ENCODE assay signal across 34 cellular contexts in the genomic region with DNA sequence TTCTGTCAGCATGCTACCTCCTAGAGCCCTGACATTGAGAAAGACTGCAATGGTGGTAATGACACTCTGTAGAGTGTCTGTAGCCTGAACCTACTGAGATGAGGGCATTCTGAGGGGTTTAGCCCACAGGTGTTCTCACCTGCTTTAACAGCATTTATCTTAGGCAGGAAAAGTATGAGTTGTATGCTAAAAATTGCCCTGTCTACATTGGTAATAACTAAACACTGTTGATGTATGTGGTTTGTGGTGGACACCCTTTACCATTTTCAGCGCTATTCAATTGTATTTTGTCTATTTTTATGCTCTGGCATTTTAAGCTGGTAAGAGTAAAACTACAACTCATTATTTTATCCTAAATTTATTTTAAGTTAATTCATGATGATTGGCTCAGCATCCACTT. TPM values are rescaled to one million over a fixed set of nuclear protein-coding genes. Genes with fewer than 3 reads are reported as not detected.
"Had no signal": no experiment of that assay in that cellular context is flagged by ENCODE, and none has a peak within 500 bp of the region (broad histone marks: within the 10 kb centered on the region; RNA-seq: fewer than 3 reads in every experiment).

No MANE protein-coding gene starts in this region.

- H3K27ac ChIP-seq: ascending aorta, breast epithelium, cardiac muscle cell, epithelial cell of prostate, esophagus squamous epithelium, gastroesophageal sphincter, WERI-Rb-1 had no signal

- H3K27ac Mint-ChIP-seq: activated B cell treated with CpG ODN at 0.5 μM for 24 hours; activated naive CD4-positive, alpha-beta T cell treated with anti-CD3 and anti-CD28 coated beads, Interleukin-2, amount 50 U/mL, for 72 hours; activated naive CD8-positive, alpha-beta T cell treated with anti-CD3 and anti-CD28 coated beads, Interleukin-2, amount 10 ng/mL, durations not matched to agents 7 days and 5 days; brain had no signal

- H3K9me3 Mint-ChIP-seq: activated B cell treated with CpG ODN at 0.5 μM for 24 hours; activated CD8-positive, alpha-beta T cell treated with anti-CD3 and anti-CD28 coated beads for 36 hours; activated naive CD4-positive, alpha-beta T cell treated with anti-CD3 and anti-CD28 coated beads, Interleukin-2, amount 50 U/mL, for 72 hours; activated naive CD8-positive, alpha-beta T cell treated with anti-CD3 and anti-CD28 coated beads, Interleukin-2, amount 10 ng/mL, durations not matched to agents 7 days and 5 days; activated T-cell treated with anti-CD3 and anti-CD28 coated beads, Interleukin-2, amount 50 U/mL, for 4 hours; activated T-helper 17 cell treated with anti-CD3 and anti-CD28 coated beads, Interleukin-2, amount 50 U/mL, for 72 hours; brain had no signal

- H3K36me3 Mint-ChIP-seq: brain had no signal

- DNase-seq: activated B cell treated with CpG ODN at 0.5 μM for 24 hours; activated CD4-positive, alpha-beta T cell treated with anti-CD3 and anti-CD28 coated beads for 48 hours; activated CD4-positive, alpha-beta T cell treated with anti-CD3 and anti-CD28 coated beads, Interleukin-2, amount 50 U/mL, for 1 hour; activated CD4-positive, alpha-beta T cell treated with anti-CD3 and anti-CD28 coated beads, Interleukin-2, amount 50 U/mL, for 48 hours; activated CD8-positive, alpha-beta memory T cell treated with anti-CD3 and anti-CD28 coated beads for 24 hours; activated CD8-positive, alpha-beta T cell treated with anti-CD3 and anti-CD28 coated beads for 36 hours; activated effector memory CD4-positive, alpha-beta T cell treated with Interleukin-2 at 50 U/mL for 16 hours; activated gamma-delta T cell treated with Interleukin-2 at 50 U/mL for 16 hours; activated naive CD4-positive, alpha-beta T cell treated with Interleukin-2 at 50 U/mL for 16 hours; activated naive CD8-positive, alpha-beta T cell treated with anti-CD3 and anti-CD28 coated beads, Interleukin-2, amount 10 ng/mL, durations not matched to agents 7 days and 5 days; activated T-cell treated with anti-CD3 and anti-CD28 coated beads, Interleukin-2, amount 50 U/mL, for 4 hours; cortex of kidney; dermis blood vessel endothelial cell; effector CD4-positive, alpha-beta T cell; esophagus squamous epithelium; foreskin melanocyte; T1000; WERI-Rb-1 had no signal

- H3K27me3 ChIP-seq: ascending aorta, breast epithelium, cardiac muscle cell, esophagus squamous epithelium, gastroesophageal sphincter had no signal

- FAIRE-seq: colon, endometrium had no signal

- H3K27me3 Mint-ChIP-seq: activated naive CD8-positive, alpha-beta T cell treated with anti-CD3 and anti-CD28 coated beads, Interleukin-2, amount 10 ng/mL, durations not matched to agents 7 days and 5 days; activated T-helper 17 cell treated with anti-CD3 and anti-CD28 coated beads, Interleukin-2, amount 50 U/mL, for 72 hours; brain had no signal

- H3K36me3 ChIP-seq: ascending aorta, breast epithelium, cardiac muscle cell, esophagus squamous epithelium, gastroesophageal sphincter, WERI-Rb-1 had no signal

- H3K9me3 ChIP-seq: ascending aorta, breast epithelium, esophagus squamous epithelium, gastroesophageal sphincter had no signal

- H3K4me3 ChIP-seq: ascending aorta, breast epithelium, cardiac muscle cell, esophagus squamous epithelium, gastroesophageal sphincter had no signal

- ATAC-seq: activated CD4-positive, CD25-positive, alpha-beta regulatory T cell treated with anti-CD3 and anti-CD28 coated beads, Interleukin-2, amount 50 U/mL, for 24 hours; activated CD8-positive, alpha-beta T cell treated with anti-CD3 and anti-CD28 coated beads for 36 hours; activated naive CD4-positive, alpha-beta T cell treated with anti-CD3 and anti-CD28 coated beads, Interleukin-2, amount 50 U/mL, for 72 hours; activated T-cell treated with anti-CD3 and anti-CD28 coated beads, Interleukin-2, amount 50 U/mL, for 4 hours; activated T-helper 17 cell treated with anti-CD3 and anti-CD28 coated beads, Interleukin-2, amount 50 U/mL, for 72 hours; gastroesophageal sphincter had no signal

- H3K4me3 Mint-ChIP-seq: activated B cell treated with CpG ODN at 0.5 μM for 24 hours; activated CD8-positive, alpha-beta T cell treated with anti-CD3 and anti-CD28 coated beads for 36 hours; activated naive CD8-positive, alpha-beta T cell treated with anti-CD3 and anti-CD28 coated beads, Interleukin-2, amount 10 ng/mL, durations not matched to agents 7 days and 5 days; activated T-cell treated with anti-CD3 and anti-CD28 coated beads, Interleukin-2, amount 50 U/mL, for 4 hours; activated T-helper 17 cell treated with anti-CD3 and anti-CD28 coated beads, Interleukin-2, amount 50 U/mL, for 72 hours; brain had no signal

- H3K4me1 ChIP-seq: ascending aorta, breast epithelium, esophagus squamous epithelium, gastroesophageal sphincter had no signal

- H3K4me1 Mint-ChIP-seq: activated B cell treated with CpG ODN at 0.5 μM for 24 hours; activated naive CD8-positive, alpha-beta T cell treated with anti-CD3 and anti-CD28 coated beads, Interleukin-2, amount 10 ng/mL, durations not matched to agents 7 days and 5 days; brain had no signal

RNA-seq across cellular contexts. Expression of a gene that starts 10.0 kb away (rescaled TPM):
- total RNA-seq: cardiac muscle cell, chondrocyte, dermis blood vessel endothelial cell, endothelial cell of umbilical vein, fibroblast of lung, fibroblast of villous mesenchyme, glomerular endothelial cell had no signal
- polyA plus RNA-seq: cardiac muscle cell, endothelial cell of umbilical vein, fibroblast of lung had no signal
